In the genomic region with DNA sequence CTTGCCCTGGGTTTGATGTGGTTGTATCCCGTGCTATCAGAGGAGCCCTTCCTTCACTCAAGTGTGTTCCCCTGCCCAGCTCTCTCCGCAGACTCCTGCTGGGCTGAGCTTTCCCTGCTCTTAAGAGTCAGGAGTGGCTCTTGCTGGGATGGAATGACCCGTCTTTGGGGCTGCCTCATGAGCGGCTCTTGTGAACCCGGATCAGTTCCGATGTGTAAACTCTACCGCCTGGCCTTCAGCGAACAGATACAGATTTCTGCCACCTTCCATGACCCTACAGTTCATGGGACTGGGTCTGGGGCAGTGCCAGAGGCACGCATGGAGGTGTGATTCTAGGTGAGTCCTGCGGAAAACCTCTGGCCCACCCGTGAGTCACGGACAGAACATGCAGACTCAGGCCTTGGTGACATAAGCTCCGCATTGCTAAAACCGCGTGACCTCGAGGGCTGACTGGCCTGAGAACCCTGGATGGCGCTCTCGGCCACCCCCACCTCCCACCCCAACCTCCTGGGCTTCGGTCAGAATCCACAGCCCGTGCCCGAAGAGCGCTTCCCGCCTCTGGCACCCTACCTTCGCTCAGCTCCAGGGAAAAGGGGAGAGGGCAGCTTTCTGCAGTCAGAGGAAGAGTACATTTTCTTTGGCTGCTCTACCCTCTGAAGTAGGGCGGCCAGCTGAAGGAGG, we compare ENCODE assay signal across 9 cellular contexts. TPM values are rescaled to one million over a fixed set of nuclear protein-coding genes. Genes with fewer than 3 reads are reported as not detected.
DNase-seq lines count a peak whose midpoint lies in the region; ATAC-seq and TF ChIP-seq lines count a peak whose summit lies in the region.
"Had no signal": no experiment of that assay in that cellular context is flagged by ENCODE, and none has a peak within 500 bp of the region (broad histone marks: within the 10 kb centered on the region; RNA-seq: fewer than 3 reads in every experiment).

No MANE protein-coding gene starts in this region.

- peak; percentile 65 for DNase-seq in amniotic epithelial cell (ENCODE audit: low read depth)
- DNase-seq in renal cortical epithelial cell (ENCODE audit: low read depth), result peak; percentile 40
- no peak for DNase-seq in activated CD8-positive, alpha-beta memory T cell treated with anti-CD3 and anti-CD28 coated beads, Interleukin-2, amount 50 U/mL, for 48 hours
- DNase-seq in MM.1S, result no peak
- no peak for DNase-seq in Calu3

- no peaks in the 10 kb centered on the region for H3K9me2 ChIP-seq in MM.1S (replicated peaks; ENCODE audit: insufficient read depth, low read length)

- H3K79me2 ChIP-seq in MM.1S (ENCODE audit: low read length), result no peaks in the 10 kb centered on the region

- H3K4me1 ChIP-seq in ES-I3 (ENCODE audit: insufficient read depth, low read length), result peaks cover 5% of the 10 kb centered on the region; the same call in 1 of the 2 replicates
- H3K4me1 ChIP-seq in iPS-15b (ENCODE audit: control insufficient read depth, insufficient read depth, low read length), result peaks cover 10% of the 10 kb centered on the region
- no peaks in the 10 kb centered on the region for H3K4me1 ChIP-seq in MM.1S (ENCODE audit: low read length)

- H3K4me3 Mint-ChIP-seq in Calu3 (ENCODE audit: low read depth, unreplicated experiment), result no peak overlapping the region

- H3K27me3 ChIP-seq in iPS-15b (ENCODE audit: control insufficient read depth, insufficient read depth, low read length), result peaks cover 83% of the 10 kb centered on the region
- peaks cover 44% of the 10 kb centered on the region for H3K27me3 ChIP-seq in MM.1S (replicated peaks; ENCODE audit: insufficient read depth, low read length)

- peak overlapping the region; percentile 58; the same call in 1 of the 2 replicates for H3K9ac ChIP-seq in ES-I3 (ENCODE audit: low read depth, low read length)
- H3K9ac ChIP-seq in iPS-15b (ENCODE audit: low read depth, low read length), result no peak overlapping the region
- no peak overlapping the region for H3K9ac ChIP-seq in MM.1S (ENCODE audit: low read length)

- CTCF ChIA-PET in Calu3 (lab: Charles Lee), result no interaction called here

- H3F3A ChIP-seq in MM.1S (ENCODE audit: insufficient read depth, low read length), result no peaks in the 10 kb centered on the region

- ATAC-seq in HG03159 (IDR thresholded peaks at IDR 0.05; ENCODE audit: unreplicated experiment), result no peak

- H3K27me3 Mint-ChIP-seq in Calu3 (ENCODE audit: unreplicated experiment), result peaks cover 79% of the 10 kb centered on the region

- no peaks in the 10 kb centered on the region for H3K36me3 ChIP-seq in ES-I3 (ENCODE audit: insufficient read depth, low read length)
- H3K36me3 ChIP-seq in iPS-15b (ENCODE audit: control insufficient read depth, insufficient read depth, low read length), result no peaks in the 10 kb centered on the region
- H3K36me3 ChIP-seq in MM.1S (replicated peaks; ENCODE audit: insufficient read depth, low read length), result no peaks in the 10 kb centered on the region

- H3K9me3 Mint-ChIP-seq in Calu3 (ENCODE audit: low read depth, unreplicated experiment), result no peaks in the 10 kb centered on the region

- H3K4me2 ChIP-seq in MM.1S (ENCODE audit: low read depth, low read length), result no peak overlapping the region

- intact Hi-C loops in Calu3 (cut with micrococcal nuclease; ENCODE audit: unreplicated experiment), result no loop called here

- H3K4me1 Mint-ChIP-seq in Calu3 (ENCODE audit: low read depth, unreplicated experiment), result no peaks in the 10 kb centered on the region

- H3K36me3 Mint-ChIP-seq in Calu3 (ENCODE audit: insufficient read depth, unreplicated experiment), result peaks cover 4% of the 10 kb centered on the region

- H3K27ac ChIP-seq in MM.1S (ENCODE audit: low read length), result no peak overlapping the region

- H3K9me3 ChIP-seq in ES-I3 (ENCODE audit: control insufficient read depth, insufficient read depth, low read length) (no peaks in the 10 kb centered on the region), iPS-15b (ENCODE audit: control insufficient read depth, insufficient read depth, low read length) (no peaks in the 10 kb centered on the region), MM.1S (replicated peaks; ENCODE audit: insufficient read depth, low read length) (no peaks in the 10 kb centered on the region)

- TF ChIP-seq CTCF in MM.1S (IDR thresholded peaks at IDR 0.05; ENCODE audit: low read length), result no peak
- no peak for TF ChIP-seq CTCF in Calu3 (IDR thresholded peaks at IDR 0.05; ENCODE audit: unreplicated experiment)

- no TSS peak for BruUV-seq in Calu3 (replicated peaks; lab: Mats Ljungman, UMichigan)

- peak overlapping the region; percentile 60 for H3K4me3 ChIP-seq in iPS-15b (ENCODE audit: low read depth, low read length)
- no peak overlapping the region for H3K4me3 ChIP-seq in MM.1S (ENCODE audit: low read length)

- H4K20me1 ChIP-seq in MM.1S (ENCODE audit: insufficient read depth, low read length), result no peaks in the 10 kb centered on the region

- no peak overlapping the region for H3K27ac Mint-ChIP-seq in Calu3 (ENCODE audit: unreplicated experiment)

- no peak overlapping the region for H2AFZ ChIP-seq in MM.1S (ENCODE audit: low read length)

RNA-seq across cellular contexts. Expression of a gene that starts 1.3 kb away (rescaled TPM):
- 5.7 and 53.7 TPM in 2 replicates for total RNA-seq in renal cortical epithelial cell
- total RNA-seq in Calu3 (2022), result not detected in 2 replicates
- total RNA-seq: G401 had no signal

Comparison
In these comparisons a context has a peak if more than half of its experiments do, and no peak if none do; other contexts are left out.
1. DNase-seq: peak in amniotic epithelial cell (single experiment) and renal cortical epithelial cell (single experiment); none in activated CD8-positive, alpha-beta memory T cell treated with anti-CD3 and anti-CD28 coated beads, Interleukin-2, amount 50 U/mL, for 48 hours (single experiment), MM.1S (single experiment) and Calu3 (single experiment).